In the genomic region with DNA sequence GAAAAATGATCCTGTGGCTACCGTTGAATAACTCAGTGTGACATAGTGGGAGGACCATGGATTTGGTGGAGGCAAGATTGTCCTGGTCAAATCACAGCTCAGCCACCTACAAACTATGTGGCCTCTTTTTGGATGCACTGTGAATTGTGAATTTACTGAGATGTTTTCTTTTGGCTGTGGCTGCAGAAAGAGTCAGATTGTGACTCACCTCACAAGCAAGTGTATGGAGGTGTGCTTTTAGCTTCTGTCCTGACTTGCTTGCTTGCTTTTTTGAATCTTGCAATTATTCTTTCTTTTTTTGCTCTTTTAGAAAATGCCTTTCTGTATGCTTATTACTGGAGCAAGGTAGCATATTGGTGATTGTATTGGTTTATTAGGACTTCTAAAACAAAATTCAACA, we compare ENCODE assay signal across 26 cellular contexts.
"Had no signal": no experiment of that assay in that cellular context is flagged by ENCODE, and none has a peak within 500 bp of the region (broad histone marks: within the 10 kb centered on the region; RNA-seq: fewer than 3 reads in every experiment).

No MANE protein-coding gene starts in this region.

- H3K4me3 Mint-ChIP-seq: activated B cell treated with CpG ODN at 0.5 μM for 24 hours; activated naive CD8-positive, alpha-beta T cell; activated T-cell treated with anti-CD3 and anti-CD28 coated beads, Interleukin-2, amount 50 U/mL, for 72 hours; brain; effector memory CD8-positive, alpha-beta T cell; natural killer cell treated with Interleukin-12 subunit alpha and Interleukin-12 subunit beta and Interleukin-15 and Interleukin-18, amount 100 ng/mL, for 72 hours; stimulated activated effector memory CD8-positive, alpha-beta T cell treated with anti-CD3 and anti-CD28 coated beads, Interleukin-12 subunit alpha, Interleukin-12 subunit beta, amount 100 ng/mL, for 72 hours; stimulated activated naive CD8-positive, alpha-beta T cell treated with anti-CD3 and anti-CD28 coated beads, Interleukin-15, Interleukin-2, amounts not matched to agents 100 ng/mL and 50 ng/mL, for 24 hours had no signal

- H3K4me1 ChIP-seq: left ventricle myocardium inferior had no signal

- H3K27ac Mint-ChIP-seq: activated B cell treated with CpG ODN at 0.5 μM for 24 hours; activated naive CD8-positive, alpha-beta T cell; activated T-cell treated with anti-CD3 and anti-CD28 coated beads, Interleukin-2, amount 50 U/mL, for 72 hours; brain; effector memory CD8-positive, alpha-beta T cell; natural killer cell treated with Interleukin-12 subunit alpha and Interleukin-12 subunit beta and Interleukin-15 and Interleukin-18, amount 100 ng/mL, for 72 hours; stimulated activated effector memory CD8-positive, alpha-beta T cell treated with anti-CD3 and anti-CD28 coated beads, Interleukin-12 subunit alpha, Interleukin-12 subunit beta, amount 100 ng/mL, for 72 hours; stimulated activated naive CD8-positive, alpha-beta T cell treated with anti-CD3 and anti-CD28 coated beads, Interleukin-15, Interleukin-2, amounts not matched to agents 100 ng/mL and 50 ng/mL, for 24 hours had no signal

- H3K27ac ChIP-seq: left ventricle myocardium inferior, skin epidermis, thoracic aorta had no signal

- H3K36me3 Mint-ChIP-seq: brain; natural killer cell treated with Interleukin-12 subunit alpha and Interleukin-12 subunit beta and Interleukin-15 and Interleukin-18, amount 100 ng/mL, for 72 hours; stimulated activated effector memory CD8-positive, alpha-beta T cell treated with anti-CD3 and anti-CD28 coated beads, Interleukin-12 subunit alpha, Interleukin-12 subunit beta, amount 100 ng/mL, for 72 hours had no signal

- H3K9me3 Mint-ChIP-seq: activated B cell treated with CpG ODN at 0.5 μM for 24 hours; activated T-cell treated with anti-CD3 and anti-CD28 coated beads, Interleukin-2, amount 50 U/mL, for 72 hours; brain; effector memory CD8-positive, alpha-beta T cell; natural killer cell treated with Interleukin-12 subunit alpha and Interleukin-12 subunit beta and Interleukin-15 and Interleukin-18, amount 100 ng/mL, for 72 hours; stimulated activated effector memory CD8-positive, alpha-beta T cell treated with anti-CD3 and anti-CD28 coated beads, Interleukin-12 subunit alpha, Interleukin-12 subunit beta, amount 100 ng/mL, for 72 hours; stimulated activated naive CD8-positive, alpha-beta T cell treated with anti-CD3 and anti-CD28 coated beads, Interleukin-15, Interleukin-2, amounts not matched to agents 100 ng/mL and 50 ng/mL, for 24 hours had no signal

- FAIRE-seq: frontal cortex, urothelium cell line had no signal

- H3K9me3 ChIP-seq: left ventricle myocardium inferior, mucosa of descending colon, thoracic aorta had no signal

- DNase-seq: activated B cell treated with CpG ODN at 0.5 μM for 24 hours; activated CD4-positive, alpha-beta T cell treated with anti-CD3 and anti-CD28 coated beads, Interleukin-2, amount 50 U/mL, for 4 hours; activated effector memory CD4-positive, alpha-beta T cell treated with Interleukin-2 at 50 U/mL for 16 hours; activated naive CD4-positive, alpha-beta T cell treated with Interleukin-2 at 50 U/mL for 16 hours; activated T-cell treated with anti-CD3 and anti-CD28 coated beads for 4 hours; activated T-cell treated with anti-CD3 and anti-CD28 coated beads, Interleukin-2, amount 50 U/mL, for 72 hours; anterior cingulate cortex; caudate nucleus; cortex of kidney; effector memory CD8-positive, alpha-beta T cell; left ventricle myocardium inferior; mucosa of descending colon; stimulated activated CD4-positive, alpha-beta T cell treated with anti-CD3 and anti-CD28 coated beads, Interleukin-12 subunit alpha, Interleukin-12 subunit beta, amount 100 ng/mL, for 4 hours; stimulated activated CD4-positive, alpha-beta T cell treated with anti-CD3 and anti-CD28 coated beads, Interleukin-4, amount 100 ng/mL, for 24 hours; trophoblast cell had no signal

- H3K4me3 ChIP-seq: left ventricle myocardium inferior, lung, mucosa of descending colon, skin epidermis, thoracic aorta had no signal

- H3K4me1 Mint-ChIP-seq: activated B cell treated with CpG ODN at 0.5 μM for 24 hours; stimulated activated effector memory CD8-positive, alpha-beta T cell treated with anti-CD3 and anti-CD28 coated beads, Interleukin-12 subunit alpha, Interleukin-12 subunit beta, amount 100 ng/mL, for 72 hours had no signal

- ATAC-seq: activated T-cell treated with anti-CD3 and anti-CD28 coated beads, Interleukin-2, amount 50 U/mL, for 72 hours; effector memory CD8-positive, alpha-beta T cell; mucosa of descending colon; natural killer cell treated with Interleukin-12 subunit alpha and Interleukin-12 subunit beta and Interleukin-15 and Interleukin-18, amount 100 ng/mL, for 72 hours; sciatic nerve; stimulated activated effector memory CD8-positive, alpha-beta T cell treated with anti-CD3 and anti-CD28 coated beads, Interleukin-12 subunit alpha, Interleukin-12 subunit beta, amount 100 ng/mL, for 72 hours had no signal

- H3K36me3 ChIP-seq: left ventricle myocardium inferior, thoracic aorta had no signal

- H3K27me3 Mint-ChIP-seq: activated B cell treated with CpG ODN at 0.5 μM for 24 hours; activated naive CD8-positive, alpha-beta T cell; brain; effector memory CD8-positive, alpha-beta T cell had no signal
